18 cellular contexts compared by ENCODE assay signal in the genomic region with DNA sequence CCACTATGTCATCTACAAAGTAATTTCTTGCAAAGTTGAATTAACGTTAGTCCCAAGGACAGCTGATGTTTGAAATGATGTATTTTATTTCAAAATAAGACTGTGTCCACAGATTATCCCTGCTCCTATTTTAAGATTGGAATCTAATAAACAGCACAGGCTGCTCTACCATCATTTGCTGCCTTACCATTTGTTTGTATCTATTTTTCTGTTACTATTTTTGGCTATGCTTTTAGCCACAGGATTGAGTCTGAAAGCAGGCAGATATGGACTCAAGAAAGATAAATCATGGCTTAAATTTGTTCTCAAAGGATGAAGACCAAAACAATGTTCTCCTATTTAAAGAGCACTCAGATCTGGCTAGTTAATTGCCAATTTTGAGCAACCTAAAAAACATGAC.
"Had no signal": no experiment of that assay in that cellular context is flagged by ENCODE, and none has a peak within 500 bp of the region (broad histone marks: within the 10 kb centered on the region; RNA-seq: fewer than 3 reads in every experiment).

No MANE protein-coding gene starts in this region.

- H3K27ac ChIP-seq: coronary artery, heart right ventricle, lower lobe of right lung, pancreas, tibial nerve had no signal

- H3K9me3 ChIP-seq: heart right ventricle, lower lobe of right lung, pancreas, tibial nerve had no signal

- ATAC-seq: activated CD8-positive, alpha-beta T cell treated with anti-CD3 and anti-CD28 coated beads, Interleukin-2, amount 10 ng/mL, durations not matched to agents 7 days and 5 days; heart right ventricle; left colon; lower lobe of right lung; stimulated activated memory B cell treated with anti-CD40 and anti-IgM and Interleukin-4, amounts not matched to agents 10 μg/mL and 1 μg/mL and 100 μg/mL, for 72 hours; T-helper 17 cell had no signal

- H3K27me3 ChIP-seq: heart right ventricle, pancreas, tibial nerve had no signal

- H3K4me1 ChIP-seq: lower lobe of right lung, tibial nerve had no signal

- FAIRE-seq: pancreas, TTC549 had no signal

- H3K36me3 ChIP-seq: heart right ventricle, lower lobe of right lung, pancreas, tibial nerve had no signal

- DNase-seq: activated B cell treated with CpG ODN at 0.5 μM for 24 hours; activated CD4-positive, alpha-beta T cell treated with anti-CD3 and anti-CD28 coated beads, Interleukin-2, amount 10 ng/mL, durations not matched to agents 24 days and 14 days; activated CD8-positive, alpha-beta memory T cell treated with anti-CD3 and anti-CD28 coated beads, Interleukin-2, amount 50 U/mL, for 4 hours; activated CD8-positive, alpha-beta T cell treated with anti-CD3 and anti-CD28 coated beads, Interleukin-2, amount 10 ng/mL, durations not matched to agents 7 days and 5 days; activated gamma-delta T cell treated with Interleukin-2 at 50 U/mL for 16 hours; activated naive CD8-positive, alpha-beta T cell treated with anti-CD3 and anti-CD28 coated beads for 36 hours; foreskin melanocyte; heart right ventricle; lower lobe of right lung; naive B cell; stimulated activated CD4-positive, alpha-beta T cell treated with anti-CD3 and anti-CD28 coated beads, Interleukin-2, amount 100 ng/mL, for 48 hours; T-helper 17 cell had no signal

- H3K4me3 ChIP-seq: coronary artery, heart right ventricle, lower lobe of right lung, pancreas, tibial nerve had no signal
